Comparison of ENCODE assay signal across 21 cellular contexts in the genomic region with DNA sequence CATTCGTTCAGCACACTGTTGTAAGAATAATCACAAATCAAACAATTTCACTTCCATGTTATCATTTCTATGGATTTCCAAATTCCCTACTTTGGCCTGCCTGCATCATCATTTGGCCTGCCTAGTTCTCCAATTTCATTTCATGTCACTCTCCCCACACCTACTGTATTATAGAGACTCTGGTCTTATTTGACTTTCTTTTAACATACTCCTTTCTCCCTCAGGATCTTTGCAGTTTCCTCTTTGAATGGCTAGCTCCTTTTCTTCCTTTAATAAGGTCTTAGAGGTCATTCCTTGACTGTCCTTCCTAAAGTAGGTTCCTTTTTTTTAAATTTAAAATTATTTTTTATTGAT. TPM values are rescaled to one million over a fixed set of nuclear protein-coding genes. Genes with fewer than 3 reads are reported as not detected.
DNase-seq lines count a peak whose midpoint lies in the region; ATAC-seq and TF ChIP-seq lines count a peak whose summit lies in the region.
"Had no signal": no experiment of that assay in that cellular context is flagged by ENCODE, and none has a peak within 500 bp of the region (broad histone marks: within the 10 kb centered on the region; RNA-seq: fewer than 3 reads in every experiment).

No MANE protein-coding gene starts in this region.

- H3K36me3 ChIP-seq in adrenal gland (replicated peaks in 1 of 2): peaks cover 0 to 3% of the 10 kb centered on the region in 2 donors
- H3K36me3 ChIP-seq in muscle layer of colon (ENCODE audit: insufficient read depth, low read length): peaks cover 4% of the 10 kb centered on the region
- peaks cover 0 to 26% (median 0%) of the 10 kb centered on the region in 3 donors for H3K36me3 ChIP-seq in tibial nerve

- H3K27me3 ChIP-seq in adrenal gland (no peaks in the 10 kb centered on the region), muscle layer of colon (ENCODE audit: control insufficient read depth in 1 of 2, insufficient read depth in 2 of 2, low read length in 2 of 2) (no peaks in the 10 kb centered on the region), tibial nerve (no peaks in the 10 kb centered on the region)
- H3K27me3 ChIP-seq: BLaER1 treated with 17β-estradiol and CSF1 and Interleukin-3, amounts not matched to agents 10 nM and 100 nM; pancreas had no signal

- H3K9me3 ChIP-seq in adrenal gland (replicated peaks in 1 of 3): no peaks in the 10 kb centered on the region
- H3K9me3 ChIP-seq in muscle layer of colon (ENCODE audit: low read length): no peaks in the 10 kb centered on the region
- no peaks in the 10 kb centered on the region for H3K9me3 ChIP-seq in tibial nerve
- H3K9me3 ChIP-seq: BLaER1 treated with 17β-estradiol and CSF1 and Interleukin-3, amounts not matched to agents 10 nM and 100 nM; pancreas had no signal

- H3K4me1 ChIP-seq in adrenal gland (replicated peaks in 1 of 2) (peaks cover 10 to 21% of the 10 kb centered on the region in 2 donors), muscle layer of colon (ENCODE audit: insufficient read depth, low read length) (peaks cover 46% of the 10 kb centered on the region), tibial nerve (peaks cover 0 to 44% (median 13%) of the 10 kb centered on the region in 4 donors)
- H3K4me1 ChIP-seq: BLaER1 treated with 17β-estradiol and CSF1 and Interleukin-3, amounts not matched to agents 10 nM and 100 nM had no signal

- TF ChIP-seq EP300 in tibial nerve (IDR thresholded peaks at IDR 0.05): no peak

- intact Hi-C loops in adrenal gland (cut with DNase I) (no loop called here), left cardiac atrium (cut with DNase I) (loop anchor here in 1 of 2 donors (2.0 kb wide), 1 partner anchor 23 kb away; no protein-coding TSS in a partner anchor)

- H3K4me3 ChIP-seq in adrenal gland: peak overlapping the region in 1 of 4 donors; percentile 24
- peak overlapping the region in 1 of 2 donors; percentile 30 for H3K4me3 ChIP-seq in muscle layer of colon (ENCODE audit: low read depth in 1 of 2, low read length in 2 of 2)
- H3K4me3 ChIP-seq in tibial nerve: no peak overlapping the region
- H3K4me3 ChIP-seq: BLaER1 treated with 17β-estradiol and CSF1 and Interleukin-3, amounts not matched to agents 10 nM and 100 nM; pancreas had no signal

- no peak for DNase-seq in adrenal gland
- DNase-seq in left cardiac atrium: no peak
- no peak for DNase-seq in tibial nerve (ENCODE audit: low spot score in 2 of 2)
- no peak for DNase-seq in NCI-H748 treated with DMSO at 0.1 percent for 48 hours (lab: John Stamatoyannopoulos, UW)
- DNase-seq in HuH-7.5 (ENCODE audit: low spot score): no peak
- DNase-seq in HPDE6-E6E7 (ENCODE audit: extremely low spot score): no peak
- no peak for DNase-seq in HT-29 (ENCODE audit: low spot score)
- DNase-seq: activated CD4-positive, alpha-beta T cell treated with anti-CD3 and anti-CD28 coated beads for 4 hours; activated CD8-positive, alpha-beta memory T cell treated with anti-CD3 and anti-CD28 coated beads for 24 hours; activated T-cell treated with anti-CD3 and anti-CD28 coated beads, Interleukin-2, amount 50 U/mL, for 24 hours; Calu3; cortex of kidney; H9; NCI-H1092; NCI-H187 treated with DMSO at 0.1 percent for 48 hours; NCI-H774 had no signal

- WGBS in adrenal gland, 4 donors: 32 to 81% (median 52%) methylated on average over 1 of the region's 1 CpG
- 32 to 33% methylated on average over 1 of the region's 1 CpG for WGBS in tibial nerve, 2 donors

- TF ChIP-seq POLR2A in adrenal gland (IDR thresholded peaks at IDR 0.05): no peak
- TF ChIP-seq POLR2A in tibial nerve (IDR thresholded peaks at IDR 0.05): no peak

- no peak overlapping the region for H3K9ac ChIP-seq in muscle layer of colon (ENCODE audit: low read length)
- H3K9ac ChIP-seq: BLaER1 treated with 17β-estradiol and CSF1 and Interleukin-3, amounts not matched to agents 10 nM and 100 nM had no signal

- TF ChIP-seq CTCF in adrenal gland (IDR thresholded peaks at IDR 0.05) (no peak), tibial nerve (IDR thresholded peaks at IDR 0.05) (no peak)

- H3K27ac ChIP-seq in adrenal gland (peak overlapping the region; percentile 68 to 87 (median 75)), muscle layer of colon (ENCODE audit: low read depth, low read length) (peak overlapping the region; percentile 57), tibial nerve (peak overlapping the region; percentile 48 to 93 (median 69))
- H3K27ac ChIP-seq: BLaER1 treated with 17β-estradiol and CSF1 and Interleukin-3, amounts not matched to agents 10 nM and 100 nM had no signal

- peak; percentile 21 to 27 for ATAC-seq in left cardiac atrium

RNA-seq across cellular contexts. Expression of a gene that starts 36.3 kb away (rescaled TPM):
- total RNA-seq in adrenal gland (10 to 100 TPM in 6 of 8 donors, 1 to 10 TPM in 2; 2.5 to 22.7 (median 16.0) TPM), left cardiac atrium (10 to 100 TPM; 28.6 to 84.9 TPM), tibial nerve (1,000 to 10,000 TPM in 1 of 4 donors, 100 to 1,000 TPM in 3; 209 to 1,182 (median 700) TPM)
- 10 to 100 TPM in 2 of 3 donors, 1 to 10 TPM in 1; 6.4 to 45.4 (median 22.0) TPM for polyA plus RNA-seq in adrenal gland
- 0.03 TPM in 1 of 2 replicates, not detected in the other for total RNA-seq in HT-29 (2014; rRNA removed; shearing (Covaris generic))
- total RNA-seq: Calu3; OCI-LY7; T-helper 2 cell treated with Interferon-gamma antibody and Interleukin-4, amounts not matched to agents 100 ng/mL and 5 ng/mL, for 36 hours had no signal
